36 cellular contexts compared by ENCODE assay signal in genomic region chr17:29119265-29119664, GRCh38.
"Had no signal": no experiment of that assay in that cellular context is flagged by ENCODE, and none has a peak within 500 bp of the region (broad histone marks: within the 10 kb centered on the region; RNA-seq: fewer than 3 reads in every experiment).

No MANE protein-coding gene starts in this region.

- DNase-seq: activated B cell treated with CpG ODN at 0.5 μM for 24 hours; activated CD4-positive, alpha-beta T cell treated with anti-CD3 and anti-CD28 coated beads for 1 hour; activated CD4-positive, alpha-beta T cell treated with anti-CD3 and anti-CD28 coated beads for 48 hours; activated CD8-positive, alpha-beta memory T cell treated with anti-CD3 and anti-CD28 coated beads, Interleukin-2, amount 50 U/mL, for 4 hours; activated effector memory CD4-positive, alpha-beta T cell treated with Interleukin-2 at 50 U/mL for 16 hours; activated naive CD4-positive, alpha-beta T cell treated with anti-CD3 and anti-CD28 coated beads, Interleukin-2, amount 10 ng/mL, durations not matched to agents 7 days and 5 days; activated naive CD8-positive, alpha-beta T cell treated with anti-CD3 and anti-CD28 coated beads, Interleukin-2, amount 50 U/mL, for 24 hours; activated T-cell treated with anti-CD3 and anti-CD28 coated beads for 4 hours; activated T-cell treated with anti-CD3 and anti-CD28 coated beads, Interleukin-2, amount 50 U/mL, for 4 hours; anterior cingulate cortex; caudate nucleus; cerebellar nuclear complex; Karpas-422; KBM-7; MG63; NCI-H1048; NCI-H1105 treated with DMSO at 0.1 percent for 48 hours; NCI-H1436; NCI-H1694; NCI-H1930; NCI-H2081 treated with DMSO at 0.1 percent for 48 hours; NCI-H226; NCI-H446 treated with DMSO at 0.1 percent for 48 hours; NCI-H69; PC-3; Peyer's patch; RPMI8226; SIG-M5; SW 1271; T-helper 1 cell; T-helper 2 cell; T-helper 9 cell had no signal

- H3K27ac Mint-ChIP-seq: activated B cell treated with CpG ODN at 0.5 μM for 24 hours; activated naive CD4-positive, alpha-beta T cell treated with anti-CD3 and anti-CD28 coated beads, Interleukin-2, amount 10 ng/mL, durations not matched to agents 7 days and 5 days; activated naive CD8-positive, alpha-beta T cell; activated naive CD8-positive, alpha-beta T cell treated with anti-CD3 and anti-CD28 coated beads, Interleukin-2, amount 50 U/mL, for 24 hours had no signal

- H3K9me3 Mint-ChIP-seq: activated B cell treated with CpG ODN at 0.5 μM for 24 hours; activated naive CD4-positive, alpha-beta T cell treated with anti-CD3 and anti-CD28 coated beads, Interleukin-2, amount 10 ng/mL, durations not matched to agents 7 days and 5 days; activated naive CD8-positive, alpha-beta T cell treated with anti-CD3 and anti-CD28 coated beads, Interleukin-2, amount 50 U/mL, for 24 hours; activated T-cell treated with anti-CD3 and anti-CD28 coated beads, Interleukin-2, amount 50 U/mL, for 4 hours; activated T-helper 1 cell treated with anti-CD3 and anti-CD28 coated beads, Interleukin-12 subunit alpha, Interleukin-12 subunit beta, Interleukin-2, Interleukin-4 antibody, amounts not matched to agents 30 ng/mL and 10 ng/mL and 1 ng/mL, durations not matched to agents 14 hours and 24 hours and 36 hours; brain had no signal

- H3K4me3 Mint-ChIP-seq: activated B cell treated with CpG ODN at 0.5 μM for 24 hours; activated naive CD4-positive, alpha-beta T cell treated with anti-CD3 and anti-CD28 coated beads, Interleukin-2, amount 10 ng/mL, durations not matched to agents 7 days and 5 days; activated naive CD8-positive, alpha-beta T cell; activated naive CD8-positive, alpha-beta T cell treated with anti-CD3 and anti-CD28 coated beads, Interleukin-2, amount 50 U/mL, for 24 hours; activated T-cell treated with anti-CD3 and anti-CD28 coated beads, Interleukin-2, amount 50 U/mL, for 4 hours; activated T-helper 1 cell treated with anti-CD3 and anti-CD28 coated beads, Interleukin-12 subunit alpha, Interleukin-12 subunit beta, Interleukin-2, Interleukin-4 antibody, amounts not matched to agents 30 ng/mL and 10 ng/mL and 1 ng/mL, durations not matched to agents 14 hours and 24 hours and 36 hours; brain had no signal

- H3K27me3 Mint-ChIP-seq: activated B cell treated with CpG ODN at 0.5 μM for 24 hours; activated naive CD4-positive, alpha-beta T cell treated with anti-CD3 and anti-CD28 coated beads, Interleukin-2, amount 10 ng/mL, durations not matched to agents 7 days and 5 days; activated naive CD8-positive, alpha-beta T cell; activated naive CD8-positive, alpha-beta T cell treated with anti-CD3 and anti-CD28 coated beads, Interleukin-2, amount 50 U/mL, for 24 hours had no signal

- H3K27ac ChIP-seq: Peyer's patch, VCaP had no signal

- H3K9me3 ChIP-seq: MG63, Peyer's patch had no signal

- H3K27me3 ChIP-seq: MG63, Peyer's patch had no signal

- H3K4me3 ChIP-seq: MG63, Peyer's patch had no signal

- ATAC-seq: activated naive CD8-positive, alpha-beta T cell treated with anti-CD3 and anti-CD28 coated beads, Interleukin-2, amount 50 U/mL, for 24 hours; activated T-cell treated with anti-CD3 and anti-CD28 coated beads, Interleukin-2, amount 50 U/mL, for 4 hours; PC-3 had no signal
